15 cellular contexts compared by ENCODE assay signal in the genomic region with DNA sequence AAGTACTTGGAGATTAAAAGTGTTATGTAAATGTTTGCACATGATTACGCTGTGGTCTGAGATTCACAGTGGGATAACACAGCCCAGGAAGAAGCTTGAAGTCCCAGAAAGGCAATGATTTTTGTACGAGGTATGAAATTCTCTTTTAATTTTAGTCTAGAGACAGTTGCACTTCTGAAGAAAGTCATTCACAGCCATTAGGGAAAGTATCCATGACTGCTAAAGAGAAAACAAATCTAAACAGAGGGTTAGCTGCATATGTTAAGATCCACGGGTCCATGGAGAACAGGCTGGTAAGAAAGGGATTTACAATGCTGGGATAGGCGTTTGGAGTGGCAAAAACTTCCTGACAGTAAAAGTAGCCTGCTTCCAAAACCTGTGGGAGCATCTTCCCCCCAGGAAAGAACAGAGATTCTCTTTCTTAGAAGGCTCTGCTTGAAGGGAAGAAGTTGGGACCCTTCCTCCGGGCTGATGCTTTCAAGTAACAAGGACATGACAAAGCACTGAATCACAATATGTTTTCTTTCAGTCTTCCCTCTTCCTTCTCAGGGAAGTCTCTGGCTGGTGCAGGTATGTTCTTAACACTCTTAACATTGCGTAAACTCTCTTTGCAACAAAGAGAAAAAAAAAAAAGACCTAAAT.
DNase-seq lines count a peak whose midpoint lies in the region; ATAC-seq and TF ChIP-seq lines count a peak whose summit lies in the region.
"Had no signal": no experiment of that assay in that cellular context is flagged by ENCODE, and none has a peak within 500 bp of the region (broad histone marks: within the 10 kb centered on the region; RNA-seq: fewer than 3 reads in every experiment).

No MANE protein-coding gene starts in this region.

- H3K4me1 ChIP-seq in adipocyte (ENCODE audit: control insufficient read depth, insufficient read depth, low read length) (peaks cover 58% of the 10 kb centered on the region), fibroblast of lung (ENCODE audit: control insufficient read depth, extremely low read depth, insufficient read depth, low read length) (peaks cover 21% of the 10 kb centered on the region), upper lobe of right lung (peaks cover 10% of the 10 kb centered on the region)

- peak overlapping the region; percentile 75 for H3K4me3 ChIP-seq in adipocyte (ENCODE audit: low read length)
- peak overlapping the region in 1 of 4 experiments; percentile 17 for H3K4me3 ChIP-seq in fibroblast of lung (replicated peaks in 1 of 4; ENCODE audit: control extremely low read depth in 1 of 4, insufficient read depth in 1 of 4, low read depth in 3 of 4, low read length in 4 of 4)
- H3K4me3 ChIP-seq in upper lobe of right lung = peak overlapping the region; percentile 41

- no peaks in the 10 kb centered on the region for H3K79me2 ChIP-seq in fibroblast of lung (ENCODE audit: control insufficient read depth, insufficient read depth, low read length)

- no peaks in the 10 kb centered on the region for H3K27me3 ChIP-seq in adipocyte (replicated peaks; ENCODE audit: control insufficient read depth, insufficient read depth, low read length)
- no peaks in the 10 kb centered on the region for H3K27me3 ChIP-seq in fibroblast of lung (ENCODE audit: control insufficient read depth, insufficient read depth, low read length)
- no peaks in the 10 kb centered on the region for H3K27me3 ChIP-seq in upper lobe of right lung

- H3K36me3 ChIP-seq in adipocyte (ENCODE audit: control insufficient read depth, insufficient read depth, low read length, severe bottlenecking) (no peaks in the 10 kb centered on the region), fibroblast of lung (ENCODE audit: control insufficient read depth, insufficient read depth, low read length) (no peaks in the 10 kb centered on the region), upper lobe of right lung (no peaks in the 10 kb centered on the region)

- H3K9me3 ChIP-seq in adipocyte (ENCODE audit: control insufficient read depth, low read length) (no peaks in the 10 kb centered on the region), fibroblast of lung (ENCODE audit: control insufficient read depth, insufficient read depth, low read depth, low read length) (no peaks in the 10 kb centered on the region), upper lobe of right lung (no peaks in the 10 kb centered on the region)

- peaks cover 8% of the 10 kb centered on the region for H3K27me3 Mint-ChIP-seq in nephron (ENCODE audit: low read depth)
- H3K27me3 Mint-ChIP-seq in activated T-helper 2 cell treated with anti-CD3 and anti-CD28 coated beads, Interferon-gamma antibody, Interleukin-2, Interleukin-4, amounts not matched to agents 10 μg/mL and 5 μg/mL and 100 μg/mL, durations not matched to agents 14 hours and 24 hours and 36 hours (ENCODE audit: low read depth) = peaks cover 12% of the 10 kb centered on the region

- H3K9ac ChIP-seq in adipocyte (ENCODE audit: low read length) (peak overlapping the region; percentile 92), fibroblast of lung (ENCODE audit: insufficient read depth, low read length) (no peak overlapping the region)

- H3K27ac Mint-ChIP-seq in nephron = peak overlapping the region; percentile 30 to 90 (median 80)
- no peak overlapping the region for H3K27ac Mint-ChIP-seq in activated T-helper 2 cell treated with anti-CD3 and anti-CD28 coated beads, Interferon-gamma antibody, Interleukin-2, Interleukin-4, amounts not matched to agents 10 μg/mL and 5 μg/mL and 100 μg/mL, durations not matched to agents 14 hours and 24 hours and 36 hours
- H3K27ac Mint-ChIP-seq: activated naive CD8-positive, alpha-beta T cell treated with anti-CD3 and anti-CD28 coated beads, Interleukin-2, amount 10 ng/mL, durations not matched to agents 7 days and 5 days had no signal

- peak overlapping the region; percentile 51 for H3K4me2 ChIP-seq in fibroblast of lung (ENCODE audit: extremely low read depth, insufficient read depth, low read length)

- H2AFZ ChIP-seq in fibroblast of lung (ENCODE audit: low read length) = peak overlapping the region; percentile 48

- ATAC-seq in upper lobe of right lung (peak; percentile 50), GM21447 (IDR thresholded peaks at IDR 0.05; ENCODE audit: unreplicated experiment) (no peak)

- H3K4me1 Mint-ChIP-seq in nephron = peaks cover 53% of the 10 kb centered on the region
- no peaks in the 10 kb centered on the region for H3K4me1 Mint-ChIP-seq in activated T-helper 2 cell treated with anti-CD3 and anti-CD28 coated beads, Interferon-gamma antibody, Interleukin-2, Interleukin-4, amounts not matched to agents 10 μg/mL and 5 μg/mL and 100 μg/mL, durations not matched to agents 14 hours and 24 hours and 36 hours (ENCODE audit: low read depth)
- H3K4me1 Mint-ChIP-seq: activated naive CD8-positive, alpha-beta T cell treated with anti-CD3 and anti-CD28 coated beads, Interleukin-2, amount 10 ng/mL, durations not matched to agents 7 days and 5 days had no signal

- intact Hi-C loops in upper lobe of right lung (cut with DNase I) = no loop called here
- intact Hi-C loops in activated T-helper 2 cell treated with anti-CD3 and anti-CD28 coated beads, Interferon-gamma antibody, Interleukin-2, Interleukin-4, amounts not matched to agents 10 μg/mL and 5 μg/mL and 100 μg/mL, durations not matched to agents 14 hours and 24 hours and 36 hours (cut with micrococcal nuclease) = no loop called here

- no peak for TF ChIP-seq CTCF in fibroblast of lung (conservative IDR thresholded peaks at IDR 0.05 in 1 of 2, IDR thresholded peaks at IDR 0.05 in 1 of 2; ENCODE audit: low read depth in 1 of 2, low read length in 2 of 2)
- no peak for TF ChIP-seq CTCF in nephron (IDR thresholded peaks at IDR 0.05; ENCODE audit: unreplicated experiment in 3 of 3)
- no peak for TF ChIP-seq CTCF in upper lobe of right lung (IDR thresholded peaks at IDR 0.05)

- no peaks in the 10 kb centered on the region for H4K20me1 ChIP-seq in fibroblast of lung (ENCODE audit: control insufficient read depth, extremely low read depth, insufficient read depth, low read length)

- no peaks in the 10 kb centered on the region for H3K36me3 Mint-ChIP-seq in nephron (ENCODE audit: low read depth)
- H3K36me3 Mint-ChIP-seq in activated T-helper 2 cell treated with anti-CD3 and anti-CD28 coated beads, Interferon-gamma antibody, Interleukin-2, Interleukin-4, amounts not matched to agents 10 μg/mL and 5 μg/mL and 100 μg/mL, durations not matched to agents 14 hours and 24 hours and 36 hours (ENCODE audit: low read depth) = no peaks in the 10 kb centered on the region
- H3K36me3 Mint-ChIP-seq: activated naive CD8-positive, alpha-beta T cell treated with anti-CD3 and anti-CD28 coated beads, Interleukin-2, amount 10 ng/mL, durations not matched to agents 7 days and 5 days had no signal

- H3K27ac ChIP-seq in fibroblast of lung (ENCODE audit: insufficient read depth, low read length) = peak overlapping the region; percentile 40
- H3K27ac ChIP-seq in upper lobe of right lung = peak overlapping the region; percentile 94

- no peaks in the 10 kb centered on the region for H3K9me3 Mint-ChIP-seq in nephron
- H3K9me3 Mint-ChIP-seq in activated T-helper 2 cell treated with anti-CD3 and anti-CD28 coated beads, Interferon-gamma antibody, Interleukin-2, Interleukin-4, amounts not matched to agents 10 μg/mL and 5 μg/mL and 100 μg/mL, durations not matched to agents 14 hours and 24 hours and 36 hours = no peaks in the 10 kb centered on the region
- H3K9me3 Mint-ChIP-seq: activated naive CD8-positive, alpha-beta T cell treated with anti-CD3 and anti-CD28 coated beads, Interleukin-2, amount 10 ng/mL, durations not matched to agents 7 days and 5 days had no signal

- DNase-seq in adipocyte (ENCODE audit: low read depth) (no peak), fibroblast of lung (ENCODE audit: low read depth in 2 of 2) (peak; percentile 37 to 56), upper lobe of right lung (no peak), CD1c-positive myeloid dendritic cell (ENCODE audit: extremely low spot score) (no peak), mesenteric fat pad (ENCODE audit: low spot score) (no peak)
- DNase-seq in activated T-helper 2 cell treated with anti-CD3 and anti-CD28 coated beads, Interferon-gamma antibody, Interleukin-2, Interleukin-4, amounts not matched to agents 10 μg/mL and 5 μg/mL and 100 μg/mL, durations not matched to agents 14 hours and 24 hours and 36 hours (ENCODE audit: low spot score) = no peak
- DNase-seq: activated CD4-positive, alpha-beta T cell treated with anti-CD3 and anti-CD28 coated beads, Interleukin-2, amount 50 U/mL, for 4 hours; activated naive CD8-positive, alpha-beta T cell treated with anti-CD3 and anti-CD28 coated beads, Interleukin-2, amount 10 ng/mL, durations not matched to agents 7 days and 5 days; DMS 273 treated with DMSO at 0.1 percent for 48 hours; foreskin melanocyte; NCI-H524 treated with DMSO at 0.1 percent for 48 hours; stimulated activated CD4-positive, alpha-beta T cell treated with anti-CD3 and anti-CD28 coated beads, Interleukin-2, amount 100 ng/mL, for 48 hours; trophoblast cell had no signal

- peak overlapping the region in 1 of 3 experiments; percentile 46 for H3K4me3 Mint-ChIP-seq in nephron
- H3K4me3 Mint-ChIP-seq in activated T-helper 2 cell treated with anti-CD3 and anti-CD28 coated beads, Interferon-gamma antibody, Interleukin-2, Interleukin-4, amounts not matched to agents 10 μg/mL and 5 μg/mL and 100 μg/mL, durations not matched to agents 14 hours and 24 hours and 36 hours (ENCODE audit: low read depth) = no peak overlapping the region
- H3K4me3 Mint-ChIP-seq: activated naive CD8-positive, alpha-beta T cell treated with anti-CD3 and anti-CD28 coated beads, Interleukin-2, amount 10 ng/mL, durations not matched to agents 7 days and 5 days had no signal

Comparison
In these comparisons a context has a peak if more than half of its experiments do, and no peak if none do; other contexts are left out.
1. DNase-seq: peak in fibroblast of lung (2 of 2); none in adipocyte (single experiment), upper lobe of right lung (single experiment), CD1c-positive myeloid dendritic cell (single experiment), mesenteric fat pad (single experiment) and activated T-helper 2 cell treated with anti-CD3 and anti-CD28 coated beads, Interferon-gamma antibody, Interleukin-2, Interleukin-4, amounts not matched to agents 10 μg/mL and 5 μg/mL and 100 μg/mL, durations not matched to agents 14 hours and 24 hours and 36 hours (single experiment).